In the genomic region with DNA sequence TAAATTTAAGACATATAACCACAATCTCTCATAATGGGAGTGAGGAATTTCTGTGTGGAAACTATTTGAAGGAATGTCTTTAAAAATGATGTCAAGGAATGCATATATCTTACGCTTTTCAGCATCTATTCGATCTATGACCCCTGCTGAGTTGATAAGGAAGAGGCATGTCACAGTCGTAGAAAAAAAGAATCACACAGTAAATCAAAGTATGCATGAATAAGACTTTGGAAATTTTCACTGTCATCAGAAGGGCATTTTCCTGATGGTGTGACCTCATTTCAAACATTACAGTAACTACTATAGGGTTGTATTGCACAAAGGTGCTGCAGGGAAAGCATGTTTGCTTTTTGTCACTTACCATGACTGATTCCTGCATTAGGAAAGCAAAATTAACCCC, we compare ENCODE assay signal across 1 cellular context.
TF ChIP-seq lines count a peak whose summit lies in the region.

No MANE protein-coding gene starts in this region.

TF ChIP-seq in SK-N-SH treated with all-trans-retinoic acid at 6 μM for 48 hours, 23 proteins besides CTCF, POLR2A, EP300 and RAD21 (continued from another document):
- TF ChIP-seq ARNTL (CRISPR knock-in tag; IDR thresholded peaks at IDR 0.05; ENCODE audit: borderline replicate concordance, low read depth) (no peak), ZNF8 (CRISPR knock-in tag; IDR thresholded peaks at IDR 0.05) (no peak), ESRRG (CRISPR knock-in tag; IDR thresholded peaks at IDR 0.05) (no peak), ISL1 (CRISPR knock-in tag; IDR thresholded peaks at IDR 0.05) (peak; percentile 86), TOX (CRISPR knock-in tag; IDR thresholded peaks at IDR 0.05; ENCODE audit: borderline replicate concordance) (peak; percentile 87; the same call in 1 of the 2 replicates), ZNF565 (CRISPR knock-in tag; conservative IDR thresholded peaks at IDR 0.05; ENCODE audit: low read depth) (no peak)
